Comparison of ENCODE assay signal across 8 cellular contexts in genomic region chr10:97427571-97428179, GRCh38. TPM values are rescaled to one million over a fixed set of nuclear protein-coding genes. Genes with fewer than 3 reads are reported as not detected.
A peak's percentile ranks its signal among the peaks of the same experiment; 100 is the strongest.
DNase-seq lines count a peak whose midpoint lies in the region; ATAC-seq and TF ChIP-seq lines count a peak whose summit lies in the region.

No MANE protein-coding gene starts in this region.

- DNase-seq in CD14-positive monocyte (ENCODE audit: low spot score) (no peak), left cardiac atrium (peak; percentile 50), retina (peak; percentile 39), nucleus accumbens (lab: John Stamatoyannopoulos, UW) (no peak)
- no peak for DNase-seq in activated CD8-positive, alpha-beta T cell treated with anti-CD3 and anti-CD28 coated beads, Interleukin-2, amount 10 ng/mL, durations not matched to agents 7 days and 5 days

- peaks cover 12% of the 10 kb centered on the region for H3K4me1 ChIP-seq in HUES64 (ENCODE audit: insufficient read depth, low read length)

- H3K27me3 Mint-ChIP-seq in CD14-positive monocyte (ENCODE audit: low read depth in 3 of 3) = no peaks in the 10 kb centered on the region
- no peaks in the 10 kb centered on the region for H3K27me3 Mint-ChIP-seq in activated CD8-positive, alpha-beta T cell treated with anti-CD3 and anti-CD28 coated beads, Interleukin-2, amount 10 ng/mL, durations not matched to agents 7 days and 5 days (ENCODE audit: low read depth)

- peaks cover 49% of the 10 kb centered on the region for H3K4me1 Mint-ChIP-seq in CD14-positive monocyte
- H3K4me1 Mint-ChIP-seq in activated CD8-positive, alpha-beta T cell treated with anti-CD3 and anti-CD28 coated beads, Interleukin-2, amount 10 ng/mL, durations not matched to agents 7 days and 5 days (ENCODE audit: low read depth) = peaks cover 38% of the 10 kb centered on the region

- peak; percentile 8 for ATAC-seq in activated CD8-positive, alpha-beta T cell treated with anti-CD3 and anti-CD28 coated beads, Interleukin-2, amount 10 ng/mL, durations not matched to agents 7 days and 5 days
- ATAC-seq in left cardiac atrium = peak in 1 of 2 donors; percentile 6
- no peak for ATAC-seq in GM18870 (IDR thresholded peaks at IDR 0.05; ENCODE audit: unreplicated experiment)
- ATAC-seq in GM19463 (IDR thresholded peaks at IDR 0.05; ENCODE audit: unreplicated experiment) = no peak

- peak overlapping the region; percentile 99 for H3K9ac ChIP-seq in HUES64 (ENCODE audit: low read depth, low read length)

- 4% methylated on average over 8 of the region's 9 CpGs for WGBS in HUES64

- POLR2A ChIA-PET in activated CD8-positive, alpha-beta T cell treated with anti-CD3 and anti-CD28 coated beads, Interleukin-2, amount 10 ng/mL, durations not matched to agents 7 days and 5 days (lab: Charles Lee) = interaction anchor here (0.7 to 2.5 kb wide), 6 partner anchors 9 to 69 kb away, joined by 3 to 10 read pairs (median 5); partner anchors contain the start of gene RRP12

- no peaks in the 10 kb centered on the region for H3K27me3 ChIP-seq in HUES64 (ENCODE audit: insufficient read depth, low read length)

- peak overlapping the region; percentile 100 for H3K4me3 ChIP-seq in HUES64 (ENCODE audit: low read length)

- CTCF ChIA-PET in activated CD8-positive, alpha-beta T cell treated with anti-CD3 and anti-CD28 coated beads, Interleukin-2, amount 10 ng/mL, durations not matched to agents 7 days and 5 days (lab: Charles Lee) = interaction anchor here (0.8 to 2.4 kb wide), 10 partner anchors 10 to 148 kb away, joined by 3 to 12 read pairs (median 4); partner anchors contain the start of gene RRP12

- peak overlapping the region; percentile 85 to 90 for H3K4me3 Mint-ChIP-seq in CD14-positive monocyte
- H3K4me3 Mint-ChIP-seq in activated CD8-positive, alpha-beta T cell treated with anti-CD3 and anti-CD28 coated beads, Interleukin-2, amount 10 ng/mL, durations not matched to agents 7 days and 5 days = peak overlapping the region; percentile 91

- intact Hi-C loops in CD14-positive monocyte (cut with micrococcal nuclease) (loop anchor here in 1 of 2 donors (2.0 to 5.0 kb wide), 2 partner anchors 15 to 95 kb away; partner anchors contain the start of gene FRAT2), left cardiac atrium (cut with DNase I) (no loop called here)

- H3K36me3 ChIP-seq in HUES64 (ENCODE audit: insufficient read depth, low read length) = peaks cover 51% of the 10 kb centered on the region

- no peaks in the 10 kb centered on the region for H3K9me3 ChIP-seq in HUES64 (ENCODE audit: insufficient read depth, low read depth, low read length)

- H3K27ac Mint-ChIP-seq in CD14-positive monocyte = peak overlapping the region; percentile 77 to 95 (median 89)
- H3K27ac Mint-ChIP-seq in activated CD8-positive, alpha-beta T cell treated with anti-CD3 and anti-CD28 coated beads, Interleukin-2, amount 10 ng/mL, durations not matched to agents 7 days and 5 days = peak overlapping the region; percentile 94

- peaks cover 33 to 42% of the 10 kb centered on the region in 2 donors for H3K36me3 Mint-ChIP-seq in CD14-positive monocyte
- H3K36me3 Mint-ChIP-seq in activated CD8-positive, alpha-beta T cell treated with anti-CD3 and anti-CD28 coated beads, Interleukin-2, amount 10 ng/mL, durations not matched to agents 7 days and 5 days (ENCODE audit: low read depth) = peaks cover 60% of the 10 kb centered on the region

- TF ChIP-seq CTCF in CD14-positive monocyte (IDR thresholded peaks at IDR 0.05) = no peak

- peak overlapping the region; percentile 87 for H3K27ac ChIP-seq in HUES64 (ENCODE audit: low read depth, low read length)

- H3K9me3 Mint-ChIP-seq in CD14-positive monocyte = peaks cover 0 to 3% (median 0%) of the 10 kb centered on the region in 7 donors
- no peaks in the 10 kb centered on the region for H3K9me3 Mint-ChIP-seq in activated CD8-positive, alpha-beta T cell treated with anti-CD3 and anti-CD28 coated beads, Interleukin-2, amount 10 ng/mL, durations not matched to agents 7 days and 5 days (ENCODE audit: insufficient read depth)

RNA-seq across cellular contexts. Expression of gene PGAM1, which starts 1.7 kb away (rescaled TPM):
- 100 to 1,000 TPM; 498 to 749 TPM for polyA plus RNA-seq in CD14-positive monocyte
- polyA plus RNA-seq in HUES64 (2013, experiment 1 of 2) = 722 TPM
- 705 TPM for polyA plus RNA-seq in HUES64 (2013, experiment 2 of 2)
- total RNA-seq in activated CD8-positive, alpha-beta T cell treated with anti-CD3 and anti-CD28 coated beads, Interleukin-2, amount 10 ng/mL, durations not matched to agents 7 days and 5 days = 100 to 1,000 TPM; 517 to 529 TPM
- total RNA-seq in left cardiac atrium = 100 to 1,000 TPM; 258 to 344 TPM

RNA-seq across cellular contexts. Expression of gene EXOSC1, which starts 18.1 kb away (rescaled TPM):
- polyA plus RNA-seq in CD14-positive monocyte = 10 to 100 TPM; 55.8 to 60.6 TPM
- 56.7 TPM for polyA plus RNA-seq in HUES64 (2013, experiment 1 of 2)
- polyA plus RNA-seq in HUES64 (2013, experiment 2 of 2) = 57.9 TPM
- total RNA-seq in activated CD8-positive, alpha-beta T cell treated with anti-CD3 and anti-CD28 coated beads, Interleukin-2, amount 10 ng/mL, durations not matched to agents 7 days and 5 days = 10 to 100 TPM; 47.1 to 48.2 TPM
- 10 to 100 TPM; 16.6 to 18.6 TPM for total RNA-seq in left cardiac atrium

RNA-seq across cellular contexts. Expression of gene ZDHHC16, which starts 18.3 kb away (rescaled TPM):
- 10 to 100 TPM; 24.1 to 26.4 TPM for polyA plus RNA-seq in CD14-positive monocyte
- 50.6 TPM for polyA plus RNA-seq in HUES64 (2013, experiment 1 of 2)
- polyA plus RNA-seq in HUES64 (2013, experiment 2 of 2) = 43.2 TPM
- 10 to 100 TPM; 35.8 to 36.2 TPM for total RNA-seq in activated CD8-positive, alpha-beta T cell treated with anti-CD3 and anti-CD28 coated beads, Interleukin-2, amount 10 ng/mL, durations not matched to agents 7 days and 5 days
- 10 to 100 TPM; 26.2 to 26.5 TPM for total RNA-seq in left cardiac atrium

RNA-seq across cellular contexts. Expression of gene RRP12, which starts 26.5 kb away (rescaled TPM):
- polyA plus RNA-seq in CD14-positive monocyte = 10 to 100 TPM; 31.0 to 44.3 TPM
- polyA plus RNA-seq in HUES64 (2013, experiment 1 of 2) = 38.9 TPM
- polyA plus RNA-seq in HUES64 (2013, experiment 2 of 2) = 27.1 TPM
- total RNA-seq in activated CD8-positive, alpha-beta T cell treated with anti-CD3 and anti-CD28 coated beads, Interleukin-2, amount 10 ng/mL, durations not matched to agents 7 days and 5 days = 10 to 100 TPM; 30.9 to 35.6 TPM
- total RNA-seq in left cardiac atrium = 10 to 100 TPM in 1 of 2 donors, 1 to 10 TPM in 1; 7.6 to 27.2 TPM

Comparison
In these comparisons a context has a peak if more than half of its experiments do, and no peak if none do; other contexts are left out.
1. DNase-seq: peak in left cardiac atrium (single experiment) and retina (single experiment); none in CD14-positive monocyte (single experiment), activated CD8-positive, alpha-beta T cell treated with anti-CD3 and anti-CD28 coated beads, Interleukin-2, amount 10 ng/mL, durations not matched to agents 7 days and 5 days (single experiment) and nucleus accumbens (0 of 56).